In the genomic region with DNA sequence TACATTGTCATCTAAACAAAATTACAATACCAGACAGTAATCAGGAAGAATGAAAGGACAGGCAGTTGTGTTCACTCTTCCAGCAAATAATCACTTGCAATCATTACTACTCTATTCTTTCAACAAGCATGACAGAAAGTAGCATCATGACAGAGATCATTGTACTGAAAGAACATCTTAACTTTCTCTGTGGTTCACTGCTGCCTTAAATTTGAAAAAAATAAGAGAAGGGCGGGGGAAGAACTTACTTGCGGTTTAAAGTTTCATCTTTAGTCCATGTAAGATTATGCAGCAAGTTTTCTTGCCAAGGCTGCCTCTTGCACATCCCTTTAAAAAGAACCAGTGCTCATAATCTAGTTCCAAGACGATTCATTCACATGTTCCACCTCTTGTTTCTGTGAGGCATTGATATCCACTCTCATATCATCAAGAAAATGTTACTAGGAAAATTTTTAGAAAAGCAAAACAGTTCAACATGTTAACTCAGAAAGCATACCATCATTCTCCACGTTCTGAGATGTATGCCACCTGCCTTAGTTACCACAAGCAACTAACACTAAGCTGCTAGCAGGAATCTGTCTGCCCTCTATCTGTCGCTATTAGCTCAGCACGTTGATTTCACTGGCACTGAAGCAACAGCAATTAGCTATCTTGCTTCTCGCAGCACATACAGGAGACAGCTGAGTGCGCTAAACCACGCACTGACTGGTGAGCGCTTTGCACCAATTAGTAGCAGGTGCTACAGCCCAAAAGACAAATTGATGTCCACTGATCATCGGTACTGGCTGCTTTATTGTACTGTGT, we compare ENCODE assay signal across 9 cellular contexts. TPM values are rescaled to one million over a fixed set of nuclear protein-coding genes. Genes with fewer than 3 reads are reported as not detected.
DNase-seq lines count a peak whose midpoint lies in the region; ATAC-seq and TF ChIP-seq lines count a peak whose summit lies in the region.
"Had no signal": no experiment of that assay in that cellular context is flagged by ENCODE, and none has a peak within 500 bp of the region (broad histone marks: within the 10 kb centered on the region; RNA-seq: fewer than 3 reads in every experiment).

A gene (minus strand): TSS at position 555 of the 804 bp plus-strand sequence. CDS start 136,969 bp downstream, outside the sequence.

- H3K9ac ChIP-seq in liver (ENCODE audit: low read depth in 1 of 2, low read length in 2 of 2), result no peak within 1 kb of the TSS

- WGBS in liver, result 28% methylated on average over 11 of the region's 11 CpGs

- H3K9me3 ChIP-seq in liver (ENCODE audit: control insufficient read depth in 4 of 4, low read length in 3 of 4), result no peaks in the 10 kb centered on the region

- H3K36me3 ChIP-seq in liver (ENCODE audit: control insufficient read depth in 4 of 4, insufficient read depth in 3 of 4, low read depth in 1 of 4, low read length in 3 of 4), result no peaks in the 10 kb centered on the region
- H3K36me3 ChIP-seq: SJSA1 had no signal

- H3K4me1 ChIP-seq in liver (ENCODE audit: control insufficient read depth in 4 of 4, insufficient read depth in 4 of 4, low read length in 3 of 4), result no peaks in the 10 kb centered on the region
- H3K4me1 ChIP-seq: SJSA1 had no signal

- peak; percentile 13 for DNase-seq in DMS114 treated with DMSO at 0.1 percent for 48 hours (lab: John Stamatoyannopoulos, UW; ENCODE audit: unreplicated experiment)
- peak; percentile 19 for DNase-seq in NB4 (ENCODE audit: low read depth)
- DNase-seq in astrocyte of the spinal cord (ENCODE audit: low read depth, low spot score), result peak; percentile 35
- DNase-seq in NCI-H2196 treated with DMSO at 0.1 percent for 48 hours (lab: John Stamatoyannopoulos, UW; ENCODE audit: unreplicated experiment), result no peak

- no peaks in the 10 kb centered on the region for H3K27me3 ChIP-seq in liver (ENCODE audit: control insufficient read depth in 4 of 4, insufficient read depth in 4 of 4, low read length in 3 of 4)
- H3K27me3 ChIP-seq: SJSA1 had no signal

- H3K4me3 ChIP-seq in NB4 (ENCODE audit: low read depth, low read length) (no peak within 1 kb of the TSS), astrocyte of the spinal cord (ENCODE audit: low read depth, low read length) (no peak within 1 kb of the TSS), liver (ENCODE audit: low read depth in 1 of 3, low read length in 3 of 3) (no peak within 1 kb of the TSS)
- H3K4me3 ChIP-seq: SJSA1 had no signal

- ATAC-seq in GM19452 (IDR thresholded peaks at IDR 0.05; ENCODE audit: unreplicated experiment) (no peak), GM21390 (IDR thresholded peaks at IDR 0.05; ENCODE audit: unreplicated experiment) (no peak), HG02759 (IDR thresholded peaks at IDR 0.05; ENCODE audit: unreplicated experiment) (no peak)

- no peak within 1 kb of the TSS for H3K27ac ChIP-seq in liver (ENCODE audit: low read depth in 1 of 2, low read length in 2 of 2)
- H3K27ac ChIP-seq: SJSA1 had no signal

- no peak for TF ChIP-seq POLR2A in NB4 (IDR thresholded peaks at IDR 0.05; ENCODE audit: extremely low read depth, insufficient read length)

- TF ChIP-seq CTCF in NB4 (IDR thresholded peaks at IDR 0.05; ENCODE audit: low read depth, low read length), result no peak
- peak; percentile 52 for TF ChIP-seq CTCF in astrocyte of the spinal cord (IDR thresholded peaks at IDR 0.05; ENCODE audit: low read depth, low read length)
- peak; percentile 23 for TF ChIP-seq CTCF in liver (IDR thresholded peaks at IDR 0.05; ENCODE audit: low read depth, low read length, missing input control)

- peak; percentile 60 to 63 for TF ChIP-seq RAD21 in liver (IDR thresholded peaks at IDR 0.05)

- in situ Hi-C loops in astrocyte of the spinal cord (cut with HindIII; ENCODE audit: low sequenced_read_pairs), result no loop called here

TF ChIP-seq in liver, 16 proteins besides CTCF, POLR2A, EP300 and RAD21:
- no peak for TF ChIP-seq JUND (IDR thresholded peaks at IDR 0.05)
- no peak for TF ChIP-seq NR2F2 (IDR thresholded peaks at IDR 0.05)
- TF ChIP-seq, protein P1, sequence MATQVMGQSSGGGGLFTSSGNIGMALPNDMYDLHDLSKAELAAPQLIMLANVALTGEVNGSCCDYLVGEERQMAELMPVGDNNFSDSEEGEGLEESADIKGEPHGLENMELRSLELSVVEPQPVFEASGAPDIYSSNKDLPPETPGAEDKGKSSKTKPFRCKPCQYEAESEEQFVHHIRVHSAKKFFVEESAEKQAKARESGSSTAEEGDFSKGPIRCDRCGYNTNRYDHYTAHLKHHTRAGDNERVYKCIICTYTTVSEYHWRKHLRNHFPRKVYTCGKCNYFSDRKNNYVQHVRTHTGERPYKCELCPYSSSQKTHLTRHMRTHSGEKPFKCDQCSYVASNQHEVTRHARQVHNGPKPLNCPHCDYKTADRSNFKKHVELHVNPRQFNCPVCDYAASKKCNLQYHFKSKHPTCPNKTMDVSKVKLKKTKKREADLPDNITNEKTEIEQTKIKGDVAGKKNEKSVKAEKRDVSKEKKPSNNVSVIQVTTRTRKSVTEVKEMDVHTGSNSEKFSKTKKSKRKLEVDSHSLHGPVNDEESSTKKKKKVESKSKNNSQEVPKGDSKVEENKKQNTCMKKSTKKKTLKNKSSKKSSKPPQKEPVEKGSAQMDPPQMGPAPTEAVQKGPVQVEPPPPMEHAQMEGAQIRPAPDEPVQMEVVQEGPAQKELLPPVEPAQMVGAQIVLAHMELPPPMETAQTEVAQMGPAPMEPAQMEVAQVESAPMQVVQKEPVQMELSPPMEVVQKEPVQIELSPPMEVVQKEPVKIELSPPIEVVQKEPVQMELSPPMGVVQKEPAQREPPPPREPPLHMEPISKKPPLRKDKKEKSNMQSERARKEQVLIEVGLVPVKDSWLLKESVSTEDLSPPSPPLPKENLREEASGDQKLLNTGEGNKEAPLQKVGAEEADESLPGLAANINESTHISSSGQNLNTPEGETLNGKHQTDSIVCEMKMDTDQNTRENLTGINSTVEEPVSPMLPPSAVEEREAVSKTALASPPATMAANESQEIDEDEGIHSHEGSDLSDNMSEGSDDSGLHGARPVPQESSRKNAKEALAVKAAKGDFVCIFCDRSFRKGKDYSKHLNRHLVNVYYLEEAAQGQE (IDR thresholded peaks at IDR 0.05), result no peak
- no peak for TF ChIP-seq TAF1 (conservative IDR thresholded peaks at IDR 0.05)
- no peak for TF ChIP-seq GABPA (IDR thresholded peaks at IDR 0.05 in 1 of 2, conservative IDR thresholded peaks at IDR 0.05 in 1 of 2)
- TF ChIP-seq, protein P2, sequence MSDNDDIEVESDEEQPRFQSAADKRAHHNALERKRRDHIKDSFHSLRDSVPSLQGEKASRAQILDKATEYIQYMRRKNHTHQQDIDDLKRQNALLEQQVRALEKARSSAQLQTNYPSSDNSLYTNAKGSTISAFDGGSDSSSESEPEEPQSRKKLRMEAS (IDR thresholded peaks at IDR 0.05), result no peak
- no peak for TF ChIP-seq HNF4G (IDR thresholded peaks at IDR 0.05)
- TF ChIP-seq FOXA1 (IDR thresholded peaks at IDR 0.05), result no peak
- TF ChIP-seq, protein P3, sequence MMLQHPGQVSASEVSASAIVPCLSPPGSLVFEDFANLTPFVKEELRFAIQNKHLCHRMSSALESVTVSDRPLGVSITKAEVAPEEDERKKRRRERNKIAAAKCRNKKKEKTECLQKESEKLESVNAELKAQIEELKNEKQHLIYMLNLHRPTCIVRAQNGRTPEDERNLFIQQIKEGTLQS (IDR thresholded peaks at IDR 0.05), result no peak
- TF ChIP-seq YY1 (IDR thresholded peaks at IDR 0.05), result no peak
- no peak for TF ChIP-seq RXRA (IDR thresholded peaks at IDR 0.05)
- TF ChIP-seq EGR1 (IDR thresholded peaks at IDR 0.05; ENCODE audit: low read depth in 2 of 2), result no peak
- TF ChIP-seq, protein P4, sequence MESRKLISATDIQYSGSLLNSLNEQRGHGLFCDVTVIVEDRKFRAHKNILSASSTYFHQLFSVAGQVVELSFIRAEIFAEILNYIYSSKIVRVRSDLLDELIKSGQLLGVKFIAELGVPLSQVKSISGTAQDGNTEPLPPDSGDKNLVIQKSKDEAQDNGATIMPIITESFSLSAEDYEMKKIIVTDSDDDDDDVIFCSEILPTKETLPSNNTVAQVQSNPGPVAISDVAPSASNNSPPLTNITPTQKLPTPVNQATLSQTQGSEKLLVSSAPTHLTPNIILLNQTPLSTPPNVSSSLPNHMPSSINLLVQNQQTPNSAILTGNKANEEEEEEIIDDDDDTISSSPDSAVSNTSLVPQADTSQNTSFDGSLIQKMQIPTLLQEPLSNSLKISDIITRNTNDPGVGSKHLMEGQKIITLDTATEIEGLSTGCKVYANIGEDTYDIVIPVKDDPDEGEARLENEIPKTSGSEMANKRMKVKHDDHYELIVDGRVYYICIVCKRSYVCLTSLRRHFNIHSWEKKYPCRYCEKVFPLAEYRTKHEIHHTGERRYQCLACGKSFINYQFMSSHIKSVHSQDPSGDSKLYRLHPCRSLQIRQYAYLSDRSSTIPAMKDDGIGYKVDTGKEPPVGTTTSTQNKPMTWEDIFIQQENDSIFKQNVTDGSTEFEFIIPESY (IDR thresholded peaks at IDR 0.05), result no peak
- no peak for TF ChIP-seq SP1 (IDR thresholded peaks at IDR 0.05)
- TF ChIP-seq HNF4A (conservative IDR thresholded peaks at IDR 0.05), result no peak
- TF ChIP-seq FOXA2 (IDR thresholded peaks at IDR 0.05), result no peak
TF ChIP-seq in liver: peak in this region for 0.

RNA-seq across cellular contexts. Expression of the gene that starts here (rescaled TPM):
- under 1 TPM in 1 of 2 donors, not detected in 1; 0.05 TPM for total RNA-seq in liver
- polyA plus RNA-seq in liver, result not detected
- total RNA-seq: SJSA1 had no signal
